ENCODE assay signal across 21 cellular contexts in the genomic region with DNA sequence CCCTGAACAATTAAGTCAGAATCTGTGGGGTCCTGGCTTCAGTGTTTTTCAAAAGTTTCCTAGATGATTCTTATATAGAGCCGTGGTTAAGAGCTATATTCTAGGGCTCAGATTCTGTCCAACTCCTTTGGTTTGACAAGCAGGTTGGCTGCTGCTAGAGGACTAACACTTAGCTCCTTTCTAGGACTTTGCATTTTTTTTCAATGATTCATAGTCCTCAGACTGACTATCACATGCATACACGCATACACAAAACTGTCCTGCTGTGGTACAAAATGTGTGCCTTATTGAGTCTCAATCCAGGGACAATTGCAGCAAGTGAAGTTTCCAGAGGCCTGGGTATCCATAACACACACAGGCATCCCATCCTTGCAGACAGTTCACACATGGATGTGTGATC.
DNase-seq lines count a peak whose midpoint lies in the region; ATAC-seq and TF ChIP-seq lines count a peak whose summit lies in the region.
"Had no signal": no experiment of that assay in that cellular context is flagged by ENCODE, and none has a peak within 500 bp of the region (broad histone marks: within the 10 kb centered on the region; RNA-seq: fewer than 3 reads in every experiment).

No MANE protein-coding gene starts in this region.

- intact Hi-C loops in left lung (cut with DNase I), result no loop called here

- TF ChIP-seq CTCF in OCI-LY1 (IDR thresholded peaks at IDR 0.05; ENCODE audit: low read length), result no peak
- TF ChIP-seq CTCF in left lung (IDR thresholded peaks at IDR 0.05), result no peak

- no peak overlapping the region for H2AFZ ChIP-seq in OCI-LY1 (ENCODE audit: low read length)
- H2AFZ ChIP-seq: neural progenitor cell had no signal

- no peak overlapping the region for H3K9ac ChIP-seq in OCI-LY1 (ENCODE audit: low read length)
- H3K9ac ChIP-seq: neural progenitor cell had no signal

- 0 out of 2 replicates have a peak overlapping the region, but pooled peaks have one; percentile 21 for H3K4me2 ChIP-seq in OCI-LY1 (ENCODE audit: low read length)
- H3K4me2 ChIP-seq: neural progenitor cell had no signal

- H3K9me3 ChIP-seq in OCI-LY1 (ENCODE audit: low read length), result no peaks in the 10 kb centered on the region
- no peaks in the 10 kb centered on the region for H3K9me3 ChIP-seq in left lung
- H3K9me3 ChIP-seq: prostate gland, tibial nerve had no signal

- no peaks in the 10 kb centered on the region for H3F3A ChIP-seq in OCI-LY1 (ENCODE audit: insufficient read depth, low read length)

- H3K27ac ChIP-seq in OCI-LY1 (ENCODE audit: low read depth, low read length, poor library complexity, severe bottlenecking) (peak overlapping the region; percentile 58), caudate nucleus (ENCODE audit: low read depth, low read length) (peak overlapping the region; percentile 7), left lung (no peak overlapping the region)
- H3K27ac ChIP-seq: neural progenitor cell, prostate gland, tibial nerve, VCaP had no signal

- H4K20me1 ChIP-seq in OCI-LY1 (ENCODE audit: insufficient read depth, low read length), result no peaks in the 10 kb centered on the region

- ATAC-seq in left lung (peak; percentile 77), GM21576 (IDR thresholded peaks at IDR 0.05; ENCODE audit: unreplicated experiment) (no peak), HG03175 (IDR thresholded peaks at IDR 0.05; ENCODE audit: unreplicated experiment) (no peak)
- ATAC-seq: activated T-cell treated with anti-CD3 and anti-CD28 coated beads, Interleukin-2, amount 50 U/mL, for 4 hours; K562 had no signal

- H3K36me3 ChIP-seq in OCI-LY1 (ENCODE audit: insufficient read depth, low read length) (no peaks in the 10 kb centered on the region; the same call in 1 of the 2 replicates), left lung (no peaks in the 10 kb centered on the region)
- H3K36me3 ChIP-seq: neural progenitor cell, prostate gland, tibial nerve had no signal

- no peaks in the 10 kb centered on the region for H3K27me3 ChIP-seq in OCI-LY1 (ENCODE audit: insufficient read depth, low read length)
- no peaks in the 10 kb centered on the region for H3K27me3 ChIP-seq in left lung
- H3K27me3 ChIP-seq: neural progenitor cell, tibial nerve had no signal

- H3K79me2 ChIP-seq in OCI-LY1 (ENCODE audit: insufficient read depth, low read length), result no peaks in the 10 kb centered on the region

- H3K4me3 ChIP-seq in OCI-LY1 (ENCODE audit: low read depth, low read length, poor library complexity, severe bottlenecking) (no peak overlapping the region), left lung (no peak overlapping the region)
- H3K4me3 ChIP-seq: K562, neural progenitor cell, prostate gland, tibial nerve had no signal

- H3K4me1 ChIP-seq in OCI-LY1 (ENCODE audit: insufficient read depth, low read length, severe bottlenecking) (peaks cover 37% of the 10 kb centered on the region), left lung (no peaks in the 10 kb centered on the region)
- H3K4me1 ChIP-seq: neural progenitor cell, prostate gland, tibial nerve had no signal

- DNase-seq in caudate nucleus (lab: John Stamatoyannopoulos, UW) (no peak), left lung (no peak), nucleus accumbens (lab: John Stamatoyannopoulos, UW) (no peak)
- no peak for DNase-seq in activated CD4-positive, CD25-positive, alpha-beta regulatory T cell treated with anti-CD3 and anti-CD28 coated beads, Interleukin-2, amount 50 U/mL, for 72 hours
- DNase-seq: activated CD4-positive, alpha-beta T cell treated with anti-CD3 and anti-CD28 coated beads, Interleukin-2, amount 10 ng/mL, durations not matched to agents 24 days and 14 days; activated gamma-delta T cell treated with Interleukin-2 at 50 U/mL for 16 hours; activated T-cell treated with anti-CD3 and anti-CD28 coated beads, Interleukin-2, amount 50 U/mL, for 4 hours; CD4-positive, CD25-positive, alpha-beta regulatory T cell; DND-41; NCI-H1417 treated with DMSO at 0.1 percent for 48 hours; NCI-H2081 treated with DMSO at 0.1 percent for 48 hours; NCI-H446; Right ventricle myocardium superior had no signal

- H3K9me2 ChIP-seq in OCI-LY1 (ENCODE audit: low read depth, low read length), result no peaks in the 10 kb centered on the region

Comparison
In these comparisons a context has a peak if more than half of its experiments do, and no peak if none do; other contexts are left out.
1. H3K27ac ChIP-seq: peak in OCI-LY1 (single experiment) and caudate nucleus (single experiment); none in left lung (0 of 2).